17 cellular contexts compared by ENCODE assay signal in the genomic region with DNA sequence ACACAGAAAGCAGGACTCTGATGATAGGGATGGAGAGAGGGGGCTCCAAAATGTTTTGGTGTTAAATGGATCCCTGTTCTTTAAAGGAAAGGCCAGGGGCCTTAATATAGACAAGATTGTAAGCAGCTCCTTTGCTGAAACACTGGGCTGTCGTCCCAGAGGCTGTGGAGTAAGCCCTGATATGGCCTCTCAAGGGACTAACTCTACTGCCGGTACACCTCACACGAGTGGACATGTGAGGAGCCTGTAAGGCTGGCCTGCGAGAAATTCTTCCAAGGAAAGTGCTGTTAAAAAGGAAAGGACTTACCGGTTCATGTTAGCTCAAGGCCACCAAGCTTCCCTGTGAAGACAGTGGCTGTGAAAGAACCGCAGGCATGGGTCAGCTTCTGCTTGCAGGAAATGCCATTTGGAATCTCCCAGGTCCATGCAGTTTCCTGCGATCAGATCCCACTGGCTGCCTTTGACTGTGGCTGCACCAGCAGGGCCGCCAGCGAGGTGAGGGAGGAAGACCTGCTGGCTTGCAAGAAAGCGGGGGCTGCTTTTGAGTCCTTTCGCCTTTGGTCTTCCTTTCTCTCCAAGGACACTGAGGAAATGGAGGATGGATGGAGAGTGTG.
DNase-seq lines count a peak whose midpoint lies in the region; ATAC-seq and TF ChIP-seq lines count a peak whose summit lies in the region.
"Had no signal": no experiment of that assay in that cellular context is flagged by ENCODE, and none has a peak within 500 bp of the region (broad histone marks: within the 10 kb centered on the region; RNA-seq: fewer than 3 reads in every experiment).

No MANE protein-coding gene starts in this region.

- peaks cover 50% of the 10 kb centered on the region for H3K4me1 Mint-ChIP-seq in activated CD4-positive, alpha-beta T cell treated with anti-CD3 and anti-CD28 coated beads, Interleukin-2, amount 10 ng/mL, durations not matched to agents 24 days and 14 days
- peaks cover 80% of the 10 kb centered on the region for H3K4me1 Mint-ChIP-seq in activated T-helper 1 cell treated with anti-CD3 and anti-CD28 coated beads, Interleukin-12 subunit alpha, Interleukin-12 subunit beta, Interleukin-2, Interleukin-4 antibody, amounts not matched to agents 30 ng/mL and 10 ng/mL and 1 ng/mL, durations not matched to agents 14 hours and 24 hours and 36 hours (ENCODE audit: low read depth)
- peaks cover 72 to 75% of the 10 kb centered on the region in 2 donors for H3K4me1 Mint-ChIP-seq in natural killer cell treated with Interleukin-12 subunit alpha and Interleukin-12 subunit beta and Interleukin-15 and Interleukin-18, amount 100 ng/mL, for 72 hours (ENCODE audit: low read depth in 2 of 2)
- H3K4me1 Mint-ChIP-seq: H9 had no signal

- no peak for TF ChIP-seq CTCF in fibroblast of the aortic adventitia (IDR thresholded peaks at IDR 0.05; ENCODE audit: insufficient read depth, low read length)

- peak overlapping the region; percentile 43 for H3K4me3 Mint-ChIP-seq in activated CD4-positive, alpha-beta T cell treated with anti-CD3 and anti-CD28 coated beads, Interleukin-2, amount 10 ng/mL, durations not matched to agents 24 days and 14 days
- H3K4me3 Mint-ChIP-seq in activated T-helper 1 cell treated with anti-CD3 and anti-CD28 coated beads, Interleukin-12 subunit alpha, Interleukin-12 subunit beta, Interleukin-2, Interleukin-4 antibody, amounts not matched to agents 30 ng/mL and 10 ng/mL and 1 ng/mL, durations not matched to agents 14 hours and 24 hours and 36 hours = peak overlapping the region; percentile 85
- no peak overlapping the region for H3K4me3 Mint-ChIP-seq in natural killer cell treated with Interleukin-12 subunit alpha and Interleukin-12 subunit beta and Interleukin-15 and Interleukin-18, amount 100 ng/mL, for 72 hours
- H3K4me3 Mint-ChIP-seq: CD4-positive, alpha-beta memory T cell; H9 had no signal

- no peak for DNase-seq in activated CD4-positive, alpha-beta T cell treated with anti-CD3 and anti-CD28 coated beads, Interleukin-2, amount 10 ng/mL, durations not matched to agents 24 days and 14 days
- no peak for DNase-seq in activated CD4-positive, alpha-beta T cell treated with anti-CD3 and anti-CD28 coated beads, Interleukin-2, amount 50 U/mL, for 48 hours
- DNase-seq in activated T-helper 1 cell treated with anti-CD3 and anti-CD28 coated beads, Interleukin-12 subunit alpha, Interleukin-12 subunit beta, Interleukin-2, Interleukin-4 antibody, amounts not matched to agents 30 ng/mL and 10 ng/mL and 1 ng/mL, durations not matched to agents 14 hours and 24 hours and 36 hours (ENCODE audit: low spot score) = no peak
- DNase-seq in fibroblast of the aortic adventitia (ENCODE audit: low read depth) = peak; percentile 65
- no peak for DNase-seq in natural killer cell treated with Interleukin-12 subunit alpha and Interleukin-12 subunit beta and Interleukin-15 and Interleukin-18, amount 100 ng/mL, for 72 hours (ENCODE audit: low spot score)
- DNase-seq in NCI-H2081 (lab: John Stamatoyannopoulos, UW) = no peak
- DNase-seq: 8988T; CD4-positive, alpha-beta memory T cell; DMS79 treated with DMSO at 0.1 percent for 48 hours; H9; Karpas-422; NCI-H1105; NCI-H1694; NK-92 treated with Interleukin-12 subunit alpha and Interleukin-12 subunit beta, amount 100 ng/mL, for 24 hours; RPMI8226 had no signal

- intact Hi-C loops in activated CD4-positive, alpha-beta T cell treated with anti-CD3 and anti-CD28 coated beads, Interleukin-2, amount 10 ng/mL, durations not matched to agents 24 days and 14 days (cut with micrococcal nuclease) = no loop called here
- intact Hi-C loops in activated T-helper 1 cell treated with anti-CD3 and anti-CD28 coated beads, Interleukin-12 subunit alpha, Interleukin-12 subunit beta, Interleukin-2, Interleukin-4 antibody, amounts not matched to agents 30 ng/mL and 10 ng/mL and 1 ng/mL, durations not matched to agents 14 hours and 24 hours and 36 hours (cut with micrococcal nuclease) = no loop called here

- no peak for ATAC-seq in natural killer cell treated with Interleukin-12 subunit alpha and Interleukin-12 subunit beta and Interleukin-15 and Interleukin-18, amount 100 ng/mL, for 72 hours
- no peak for ATAC-seq in HG03025 (IDR thresholded peaks at IDR 0.05; ENCODE audit: low FRiP score, unreplicated experiment)
- ATAC-seq in HG03521 (IDR thresholded peaks at IDR 0.05; ENCODE audit: unreplicated experiment) = no peak

- no peak overlapping the region for H3K27ac Mint-ChIP-seq in activated CD4-positive, alpha-beta T cell treated with anti-CD3 and anti-CD28 coated beads, Interleukin-2, amount 10 ng/mL, durations not matched to agents 24 days and 14 days
- H3K27ac Mint-ChIP-seq in activated T-helper 1 cell treated with anti-CD3 and anti-CD28 coated beads, Interleukin-12 subunit alpha, Interleukin-12 subunit beta, Interleukin-2, Interleukin-4 antibody, amounts not matched to agents 30 ng/mL and 10 ng/mL and 1 ng/mL, durations not matched to agents 14 hours and 24 hours and 36 hours = peak overlapping the region; percentile 56
- H3K27ac Mint-ChIP-seq in natural killer cell treated with Interleukin-12 subunit alpha and Interleukin-12 subunit beta and Interleukin-15 and Interleukin-18, amount 100 ng/mL, for 72 hours = peak overlapping the region; percentile 97 to 100
- H3K27ac Mint-ChIP-seq: H9 had no signal

- H3K27me3 Mint-ChIP-seq in activated CD4-positive, alpha-beta T cell treated with anti-CD3 and anti-CD28 coated beads, Interleukin-2, amount 10 ng/mL, durations not matched to agents 24 days and 14 days = no peaks in the 10 kb centered on the region
- H3K27me3 Mint-ChIP-seq in activated T-helper 1 cell treated with anti-CD3 and anti-CD28 coated beads, Interleukin-12 subunit alpha, Interleukin-12 subunit beta, Interleukin-2, Interleukin-4 antibody, amounts not matched to agents 30 ng/mL and 10 ng/mL and 1 ng/mL, durations not matched to agents 14 hours and 24 hours and 36 hours (ENCODE audit: insufficient read depth) = no peaks in the 10 kb centered on the region
- H3K27me3 Mint-ChIP-seq in natural killer cell treated with Interleukin-12 subunit alpha and Interleukin-12 subunit beta and Interleukin-15 and Interleukin-18, amount 100 ng/mL, for 72 hours = no peaks in the 10 kb centered on the region
- H3K27me3 Mint-ChIP-seq: CD4-positive, alpha-beta memory T cell had no signal

- H3K36me3 Mint-ChIP-seq in activated CD4-positive, alpha-beta T cell treated with anti-CD3 and anti-CD28 coated beads, Interleukin-2, amount 10 ng/mL, durations not matched to agents 24 days and 14 days (ENCODE audit: low read depth) = peaks cover 78% of the 10 kb centered on the region
- peaks cover 76% of the 10 kb centered on the region for H3K36me3 Mint-ChIP-seq in activated T-helper 1 cell treated with anti-CD3 and anti-CD28 coated beads, Interleukin-12 subunit alpha, Interleukin-12 subunit beta, Interleukin-2, Interleukin-4 antibody, amounts not matched to agents 30 ng/mL and 10 ng/mL and 1 ng/mL, durations not matched to agents 14 hours and 24 hours and 36 hours (ENCODE audit: low read depth)
- H3K36me3 Mint-ChIP-seq in natural killer cell treated with Interleukin-12 subunit alpha and Interleukin-12 subunit beta and Interleukin-15 and Interleukin-18, amount 100 ng/mL, for 72 hours = peaks cover 57% of the 10 kb centered on the region

- H3K4me3 ChIP-seq in fibroblast of the aortic adventitia (ENCODE audit: low read depth, low read length) = no peak overlapping the region

- no peaks in the 10 kb centered on the region for H3K9me3 Mint-ChIP-seq in activated CD4-positive, alpha-beta T cell treated with anti-CD3 and anti-CD28 coated beads, Interleukin-2, amount 10 ng/mL, durations not matched to agents 24 days and 14 days
- H3K9me3 Mint-ChIP-seq in activated T-helper 1 cell treated with anti-CD3 and anti-CD28 coated beads, Interleukin-12 subunit alpha, Interleukin-12 subunit beta, Interleukin-2, Interleukin-4 antibody, amounts not matched to agents 30 ng/mL and 10 ng/mL and 1 ng/mL, durations not matched to agents 14 hours and 24 hours and 36 hours = no peaks in the 10 kb centered on the region
- no peaks in the 10 kb centered on the region for H3K9me3 Mint-ChIP-seq in natural killer cell treated with Interleukin-12 subunit alpha and Interleukin-12 subunit beta and Interleukin-15 and Interleukin-18, amount 100 ng/mL, for 72 hours
- H3K9me3 Mint-ChIP-seq: CD4-positive, alpha-beta memory T cell; H9 had no signal
